In the genomic region with DNA sequence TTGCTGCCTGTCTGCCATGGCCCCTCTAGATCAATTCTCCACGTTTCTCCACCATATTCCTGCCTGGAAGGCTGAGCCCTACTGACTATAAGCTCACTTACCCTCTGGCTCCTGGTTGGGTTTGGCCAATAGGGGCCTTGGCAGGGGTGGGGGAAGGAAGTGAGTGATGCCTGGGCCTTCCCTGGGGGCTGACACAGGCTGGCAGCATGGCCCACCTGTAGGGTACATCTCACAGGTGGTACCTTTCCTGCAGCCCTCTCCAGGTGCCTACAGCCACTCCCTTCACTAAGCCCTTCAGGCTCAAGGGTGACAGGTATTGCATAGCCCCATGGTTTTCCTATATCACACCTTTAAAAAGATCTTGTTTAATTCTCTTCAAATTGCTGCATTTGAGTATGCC, we compare ENCODE assay signal across 26 cellular contexts. TPM values are rescaled to one million over a fixed set of nuclear protein-coding genes. Genes with fewer than 3 reads are reported as not detected.
"Had no signal": no experiment of that assay in that cellular context is flagged by ENCODE, and none has a peak within 500 bp of the region (broad histone marks: within the 10 kb centered on the region; RNA-seq: fewer than 3 reads in every experiment).

No MANE protein-coding gene starts in this region.

- DNase-seq: hypothalamus; immature natural killer cell; kidney; left colon; left lung; lower lobe of right lung; mammary epithelial cell; mesenchymal stem cell; naive thymus-derived CD8-positive, alpha-beta T cell; nephron progenitor cell; ovary; right lobe of liver; stimulated activated CD4-positive, alpha-beta T cell treated with anti-CD3 and anti-CD28 coated beads, Interleukin-1b, Interleukin-23, amount 100 ng/mL, for 48 hours; stimulated activated CD4-positive, alpha-beta T cell treated with anti-CD3 and anti-CD28 coated beads, Interleukin-2, amount 100 ng/mL, for 48 hours; stimulated activated CD4-positive, alpha-beta T cell treated with anti-CD3 and anti-CD28 coated beads, Interleukin-4, amount 100 ng/mL, for 4 hours; stimulated activated CD8-positive, alpha-beta memory T cell treated with anti-CD3 and anti-CD28 coated beads, Interleukin-4, amount 100 ng/mL, for 48 hours; stimulated activated naive CD4-positive, alpha-beta T cell treated with Interleukin-2 at 50 U/mL for 16 hours; stimulated activated naive CD8-positive, alpha-beta T cell treated with anti-CD3 and anti-CD28 coated beads, Interleukin-15, amount 100 ng/mL, for 72 hours; substantia nigra; upper lobe of left lung had no signal

- H3K27me3 Mint-ChIP-seq: naive thymus-derived CD8-positive, alpha-beta T cell; progenitor cell of endocrine pancreas; stimulated activated memory B cell treated with anti-CD40 and anti-IgM and Interleukin-4, amounts not matched to agents 10 μg/mL and 1 μg/mL and 100 μg/mL, for 72 hours; stimulated activated naive CD8-positive, alpha-beta T cell treated with anti-CD3 and anti-CD28 coated beads, Interleukin-15, amount 100 ng/mL, for 72 hours had no signal

- H3K27me3 ChIP-seq: left lung, ovary, right atrium auricular region, right lobe of liver, tibial nerve, upper lobe of left lung, vagina had no signal

- H3K36me3 ChIP-seq: ovary had no signal

- H3K9me3 ChIP-seq: left lung, lower lobe of right lung, ovary, right atrium auricular region, right lobe of liver, tibial nerve, upper lobe of left lung, vagina had no signal

- H3K9me3 Mint-ChIP-seq: immature natural killer cell; naive thymus-derived CD8-positive, alpha-beta T cell; nephron progenitor cell; stimulated activated memory B cell treated with anti-CD40 and anti-IgM and Interleukin-4, amounts not matched to agents 10 μg/mL and 1 μg/mL and 100 μg/mL, for 72 hours; stimulated activated naive CD8-positive, alpha-beta T cell treated with anti-CD3 and anti-CD28 coated beads, Interleukin-15, amount 100 ng/mL, for 72 hours had no signal

- ATAC-seq: left colon; left lung; lower lobe of right lung; naive thymus-derived CD8-positive, alpha-beta T cell; right lobe of liver; stimulated activated memory B cell treated with anti-CD40 and anti-IgM and Interleukin-4, amounts not matched to agents 10 μg/mL and 1 μg/mL and 100 μg/mL, for 72 hours; stimulated activated naive CD8-positive, alpha-beta T cell treated with anti-CD3 and anti-CD28 coated beads, Interleukin-15, amount 100 ng/mL, for 72 hours had no signal

- H3K27ac Mint-ChIP-seq: immature natural killer cell; naive thymus-derived CD8-positive, alpha-beta T cell; nephron progenitor cell; progenitor cell of endocrine pancreas; stimulated activated memory B cell treated with anti-CD40 and anti-IgM and Interleukin-4, amounts not matched to agents 10 μg/mL and 1 μg/mL and 100 μg/mL, for 72 hours; stimulated activated naive CD8-positive, alpha-beta T cell treated with anti-CD3 and anti-CD28 coated beads, Interleukin-15, amount 100 ng/mL, for 72 hours had no signal

- H3K4me2 ChIP-seq: smooth muscle cell had no signal

- H3K4me3 ChIP-seq: left lung, lower lobe of right lung, ovary, right atrium auricular region, right lobe of liver, smooth muscle cell, tibial nerve, upper lobe of left lung, vagina had no signal

- H3K4me3 Mint-ChIP-seq: immature natural killer cell; naive thymus-derived CD8-positive, alpha-beta T cell; nephron progenitor cell; stimulated activated memory B cell treated with anti-CD40 and anti-IgM and Interleukin-4, amounts not matched to agents 10 μg/mL and 1 μg/mL and 100 μg/mL, for 72 hours; stimulated activated naive CD8-positive, alpha-beta T cell treated with anti-CD3 and anti-CD28 coated beads, Interleukin-15, amount 100 ng/mL, for 72 hours had no signal

RNA-seq across cellular contexts. Expression of a gene that starts 51.2 kb away (rescaled TPM):
- total RNA-seq: naive thymus-derived CD8-positive, alpha-beta T cell had no signal
